11 cellular contexts compared by ENCODE assay signal in genomic region chr10:84216834-84217233, GRCh38. TPM values are rescaled to one million over a fixed set of nuclear protein-coding genes. Genes with fewer than 3 reads are reported as not detected.
"Had no signal": no experiment of that assay in that cellular context is flagged by ENCODE, and none has a peak within 500 bp of the region (broad histone marks: within the 10 kb centered on the region; RNA-seq: fewer than 3 reads in every experiment).

No MANE protein-coding gene starts in this region.

- H3K9ac ChIP-seq: GM23248 had no signal

- ATAC-seq: HCT116, HepG2 had no signal

- H2AFZ ChIP-seq: GM23248 had no signal

- H3K27ac ChIP-seq: GM23248, HL-60 had no signal

- H3K4me1 ChIP-seq: HAP-1 had no signal

- DNase-seq: GM23248, GOT3, H7, HFFc6 had no signal

- H3K9me3 ChIP-seq: HAP-1 had no signal

- H3K36me3 ChIP-seq: HAP-1 had no signal

- H3K4me3 ChIP-seq: GM23248, HAP-1 had no signal

RNA-seq across cellular contexts. Expression of gene LRIT2, which starts 8.5 kb away (rescaled TPM):
- total RNA-seq: GM23248, H4, H7, HepG2, HFFc6, HT1080 had no signal
- polyA plus RNA-seq: GM23248, HepG2, IgD-negative memory B cell had no signal

RNA-seq across cellular contexts. Expression of gene CDHR1, which starts 22.5 kb away (rescaled TPM):
- total RNA-seq: GM23248, HFFc6, HT1080 had no signal
- polyA plus RNA-seq: GM23248, IgD-negative memory B cell had no signal

RNA-seq across cellular contexts. Expression of gene LRIT1, which starts 24.5 kb away (rescaled TPM):
- total RNA-seq: GM23248, H4, H7, HepG2, HFFc6, HT1080 had no signal
- polyA plus RNA-seq: GM23248, HepG2, IgD-negative memory B cell had no signal

RNA-seq across cellular contexts. Expression of gene RGR, which starts 28.0 kb away (rescaled TPM):
- total RNA-seq: GM23248, H4, H7, HFFc6, HT1080 had no signal
- polyA plus RNA-seq: GM23248, IgD-negative memory B cell had no signal

RNA-seq across cellular contexts. Expression of gene GPR15LG, which starts 43.2 kb away (rescaled TPM):
- total RNA-seq: GM23248, H4, H7, HepG2, HFFc6, HT1080 had no signal
- polyA plus RNA-seq: GM23248, HepG2, IgD-negative memory B cell had no signal
